In genomic region chr10:7818295-7819125, GRCh38 we compare ENCODE assay signal across 8 cellular contexts. TPM values are rescaled to one million over a fixed set of nuclear protein-coding genes. Genes with fewer than 3 reads are reported as not detected.
DNase-seq lines count a peak whose midpoint lies in the region; ATAC-seq and TF ChIP-seq lines count a peak whose summit lies in the region.

Gene TAF3, plus strand, starts transcription at chr10:7818505. Its CDS starts 205 bp downstream, at chr10:7818710.

- peaks cover 29% of the 10 kb centered on the region for H3K4me1 Mint-ChIP-seq in CD14-positive monocyte

- TF ChIP-seq CTCF in CD14-positive monocyte (IDR thresholded peaks at IDR 0.05) (no peak), right lobe of liver (IDR thresholded peaks at IDR 0.05) (no peak)

- H3K36me3 ChIP-seq in right lobe of liver: no peaks in the 10 kb centered on the region

- peak; percentile 66 for TF ChIP-seq POLR2A in right lobe of liver (IDR thresholded peaks at IDR 0.05)

- no peaks in the 10 kb centered on the region for H3K9me3 ChIP-seq in right lobe of liver

- H3K27me3 Mint-ChIP-seq in CD14-positive monocyte (ENCODE audit: low read depth in 3 of 3): peaks cover 2 to 6% (median 4%) of the 10 kb centered on the region in 3 donors

- H3K27me3 ChIP-seq in right lobe of liver: no peaks in the 10 kb centered on the region

- H3K36me3 Mint-ChIP-seq in CD14-positive monocyte: peaks cover 5 to 18% of the 10 kb centered on the region in 2 donors

- peak within 1 kb of the TSS; percentile 89 to 99 (median 98) for H3K4me3 ChIP-seq in right lobe of liver

- intact Hi-C loops in CD14-positive monocyte (cut with micrococcal nuclease): loop anchor here (2.0 kb wide), 2 partner anchors 30 to 32 kb away; partner anchors contain the start of genes ATP5F1C (in 1 of the 2) and KIN (in 1 of the 2)
- intact Hi-C loops in right lobe of liver (cut with DNase I): no loop called here

- peaks cover 0 to 8% (median 4%) of the 10 kb centered on the region in 4 donors for H3K4me1 ChIP-seq in right lobe of liver

- ATAC-seq in GM19351 (IDR thresholded peaks at IDR 0.05; ENCODE audit: unreplicated experiment) (peak; percentile 79), HG03469 (IDR thresholded peaks at IDR 0.05; ENCODE audit: unreplicated experiment) (peak; percentile 73), right lobe of liver (peak; percentile 96 to 98 (median 98))

- peak within 1 kb of the TSS; percentile 43 to 54 (median 43) for H3K27ac ChIP-seq in right lobe of liver

- H3K4me3 Mint-ChIP-seq in CD14-positive monocyte: peak within 1 kb of the TSS; percentile 92 to 99

- DNase-seq in CD14-positive monocyte (ENCODE audit: low spot score) (peak; percentile 82), NCI-H748 (lab: John Stamatoyannopoulos, UW; ENCODE audit: unreplicated experiment) (peak; percentile 91), dermis microvascular lymphatic vessel endothelial cell (ENCODE audit: low read depth in 2 of 2) (peak; percentile 72 to 88), right lobe of liver (peak; percentile 94 to 95 (median 95))
- peak; percentile 94 to 96 for DNase-seq in activated CD4-positive, alpha-beta T cell treated with anti-CD3 and anti-CD28 coated beads, Interleukin-2, amount 50 U/mL, for 48 hours
- peak; percentile 93 for DNase-seq in stimulated activated CD4-positive, alpha-beta T cell treated with anti-CD3 and anti-CD28 coated beads, Interleukin-4, amount 100 ng/mL, for 1 hour

- no peaks in the 10 kb centered on the region for H3K9me3 Mint-ChIP-seq in CD14-positive monocyte

- H3K27ac Mint-ChIP-seq in CD14-positive monocyte: peak within 1 kb of the TSS; percentile 68 to 94 (median 86)

- WGBS in right lobe of liver (ENCODE audit: insufficient coverage, low coverage, low lambda C conversion rate, missing lambda C conversion rate): 0% methylated on average over 11 of the region's 77 CpGs

RNA-seq across cellular contexts. Expression of gene TAF3, which starts in this region (rescaled TPM):
- 1 to 10 TPM; 1.6 to 3.4 TPM for polyA plus RNA-seq in CD14-positive monocyte
- total RNA-seq in dermis microvascular lymphatic vessel endothelial cell (1.0 and 1.1 TPM in 2 replicates), right lobe of liver (1 to 10 TPM; 1.9 to 3.5 (median 3.0) TPM)

Comparison
In these comparisons a context has a peak if more than half of its experiments do, and no peak if none do; other contexts are left out.
1. Peak in every context shown above with its lines: DNase-seq, ATAC-seq, H3K4me3 ChIP-seq and H3K27ac ChIP-seq.
2. intact Hi-C loops: an anchor here in CD14-positive monocyte (2.0 kb wide); none called in right lobe of liver.